In the genomic region with DNA sequence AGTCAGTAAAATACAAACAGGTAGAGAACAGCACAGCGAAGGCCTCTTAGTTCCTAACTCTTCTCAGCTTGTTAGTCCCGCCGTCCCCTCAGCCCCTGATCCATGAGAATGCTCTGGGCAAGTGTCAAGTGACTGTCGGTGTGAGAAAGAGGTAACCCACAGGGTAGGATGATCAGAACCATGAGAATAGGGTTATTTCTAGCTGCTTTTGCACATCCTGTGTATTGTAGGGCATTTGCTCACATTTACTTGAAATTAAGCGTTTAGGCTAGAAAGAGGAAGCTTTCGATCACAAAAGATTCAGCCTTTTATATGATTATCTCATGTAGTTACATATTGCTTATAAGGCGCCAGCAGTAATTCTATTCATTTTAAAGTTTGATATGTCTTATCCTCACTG, we compare ENCODE assay signal across 23 cellular contexts.
DNase-seq lines count a peak whose midpoint lies in the region; ATAC-seq and TF ChIP-seq lines count a peak whose summit lies in the region.
"Had no signal": no experiment of that assay in that cellular context is flagged by ENCODE, and none has a peak within 500 bp of the region (broad histone marks: within the 10 kb centered on the region; RNA-seq: fewer than 3 reads in every experiment).

No MANE protein-coding gene starts in this region.

- H3K9me3 ChIP-seq in heart left ventricle, result peaks cover 0 to 16% (median 0%) of the 10 kb centered on the region in 12 donors
- peaks cover 0 to 18% (median 10%) of the 10 kb centered on the region in 8 donors for H3K9me3 ChIP-seq in spleen

- H3K4me1 Mint-ChIP-seq in activated CD4-positive, alpha-beta memory T cell treated with anti-CD3 and anti-CD28 coated beads, Interleukin-2, amount 10 ng/mL, durations not matched to agents 7 days and 5 days, result no peaks in the 10 kb centered on the region
- H3K4me1 Mint-ChIP-seq: IgD-negative memory B cell had no signal

- DNase-seq in heart left ventricle (no peak), cardiac septum (ENCODE audit: low spot score) (no peak), dermis blood vessel endothelial cell (peak; percentile 55), lung microvascular endothelial cell (ENCODE audit: low read depth in 2 of 2) (peak; percentile 35 to 37), spleen (no peak), NCI-H345 treated with DMSO at 0.1 percent for 48 hours (lab: John Stamatoyannopoulos, UW; ENCODE audit: unreplicated experiment) (no peak)
- DNase-seq in activated CD4-positive, alpha-beta memory T cell treated with anti-CD3 and anti-CD28 coated beads, Interleukin-2, amount 10 ng/mL, durations not matched to agents 7 days and 5 days, result no peak
- DNase-seq: AML-193; CD4-positive, alpha-beta T cell; GM23248; H7; NCI-H1105; NCI-H1436 treated with DMSO at 0.1 percent for 48 hours; NCI-H187 treated with DMSO at 0.1 percent for 48 hours; NCI-H2107; NCI-H446 treated with DMSO at 0.1 percent for 48 hours; NCI-H526; PC-9; Right ventricle myocardium superior had no signal

- no peaks in the 10 kb centered on the region for H3K9me3 Mint-ChIP-seq in activated CD4-positive, alpha-beta memory T cell treated with anti-CD3 and anti-CD28 coated beads, Interleukin-2, amount 10 ng/mL, durations not matched to agents 7 days and 5 days

- no peak overlapping the region for H3K4me3 ChIP-seq in heart left ventricle
- H3K4me3 ChIP-seq in spleen, result no peak overlapping the region
- H3K4me3 ChIP-seq: BLaER1 treated with 17β-estradiol and CSF1 and Interleukin-3, amounts not matched to agents 10 nM and 100 nM; GM23248; PC-9 had no signal

- no peak for TF ChIP-seq POLR2A in heart left ventricle (IDR thresholded peaks at IDR 0.05)
- TF ChIP-seq POLR2A in spleen (IDR thresholded peaks at IDR 0.05), result no peak

- no peak overlapping the region for H3K4me3 Mint-ChIP-seq in activated CD4-positive, alpha-beta memory T cell treated with anti-CD3 and anti-CD28 coated beads, Interleukin-2, amount 10 ng/mL, durations not matched to agents 7 days and 5 days
- H3K4me3 Mint-ChIP-seq: CD4-positive, alpha-beta T cell; IgD-negative memory B cell had no signal

- H3K36me3 ChIP-seq in heart left ventricle (no peaks in the 10 kb centered on the region), spleen (no peaks in the 10 kb centered on the region)
- H3K36me3 ChIP-seq: BLaER1 treated with 17β-estradiol and CSF1 and Interleukin-3, amounts not matched to agents 10 nM and 100 nM had no signal

- TF ChIP-seq CTCF in heart left ventricle (IDR thresholded peaks at IDR 0.05) (no peak), spleen (IDR thresholded peaks at IDR 0.05 in 8 of 11, conservative IDR thresholded peaks at IDR 0.05 in 3 of 11) (no peak)

- H3K27me3 ChIP-seq in heart left ventricle (no peaks in the 10 kb centered on the region), spleen (replicated peaks in 1 of 7) (peaks cover 0 to 11% (median 0%) of the 10 kb centered on the region in 7 donors)
- H3K27me3 ChIP-seq: BLaER1 treated with 17β-estradiol and CSF1 and Interleukin-3, amounts not matched to agents 10 nM and 100 nM had no signal

- POLR2A ChIA-PET in activated CD4-positive, alpha-beta memory T cell treated with anti-CD3 and anti-CD28 coated beads, Interleukin-2, amount 10 ng/mL, durations not matched to agents 7 days and 5 days (lab: Charles Lee), result no interaction called here

- CTCF ChIA-PET in activated CD4-positive, alpha-beta memory T cell treated with anti-CD3 and anti-CD28 coated beads, Interleukin-2, amount 10 ng/mL, durations not matched to agents 7 days and 5 days (lab: Charles Lee), result no interaction called here

- no peak overlapping the region for H3K27ac Mint-ChIP-seq in activated CD4-positive, alpha-beta memory T cell treated with anti-CD3 and anti-CD28 coated beads, Interleukin-2, amount 10 ng/mL, durations not matched to agents 7 days and 5 days
- H3K27ac Mint-ChIP-seq: CD4-positive, alpha-beta T cell; IgD-negative memory B cell had no signal

- peaks cover 2% of the 10 kb centered on the region for H3K27me3 Mint-ChIP-seq in activated CD4-positive, alpha-beta memory T cell treated with anti-CD3 and anti-CD28 coated beads, Interleukin-2, amount 10 ng/mL, durations not matched to agents 7 days and 5 days
- H3K27me3 Mint-ChIP-seq: CD4-positive, alpha-beta T cell had no signal

- no peaks in the 10 kb centered on the region for H3K36me3 Mint-ChIP-seq in activated CD4-positive, alpha-beta memory T cell treated with anti-CD3 and anti-CD28 coated beads, Interleukin-2, amount 10 ng/mL, durations not matched to agents 7 days and 5 days (ENCODE audit: low read depth)
- H3K36me3 Mint-ChIP-seq: IgD-negative memory B cell had no signal

- ATAC-seq in heart left ventricle (no peak), GM18909 (IDR thresholded peaks at IDR 0.05; ENCODE audit: poor library complexity, unreplicated experiment) (no peak)

- intact Hi-C loops in heart left ventricle (cut with DNase I) (loop anchor here in 2 of 10 donors (5.0 kb wide), 2 partner anchors 34 to 81 kb away; no protein-coding TSS in a partner anchor), cardiac septum (cut with DNase I) (no loop called here), spleen (cut with DNase I; ENCODE audit: low total_unique reads) (no loop called here)

- H3K4me1 ChIP-seq in heart left ventricle (peaks cover 0 to 25% (median 13%) of the 10 kb centered on the region in 12 donors), spleen (peaks cover 0 to 8% (median 0%) of the 10 kb centered on the region in 6 donors)

- peak overlapping the region in 10 of 12 donors; percentile 5 to 82 (median 64) for H3K27ac ChIP-seq in heart left ventricle
- peak overlapping the region in 5 of 8 donors; percentile 20 to 51 (median 33) for H3K27ac ChIP-seq in spleen
- H3K27ac ChIP-seq: GM23248, HL-60, PC-9 had no signal

- 77 to 85% (median 81%) methylated on average over 7 of the region's 7 CpGs for WGBS in heart left ventricle, 4 donors
- 67 to 73% (median 73%) methylated on average over 7 of the region's 7 CpGs for WGBS in spleen, 5 donors

Comparison
In these comparisons a context has a peak if more than half of its experiments do, and no peak if none do; other contexts are left out.
1. DNase-seq: peak in dermis blood vessel endothelial cell (single experiment) and lung microvascular endothelial cell (2 of 2); none in heart left ventricle (0 of 5), cardiac septum (single experiment), spleen (single experiment), NCI-H345 treated with DMSO at 0.1 percent for 48 hours (single experiment) and activated CD4-positive, alpha-beta memory T cell treated with anti-CD3 and anti-CD28 coated beads, Interleukin-2, amount 10 ng/mL, durations not matched to agents 7 days and 5 days (single experiment).